12 cellular contexts compared by ENCODE assay signal in the genomic region with DNA sequence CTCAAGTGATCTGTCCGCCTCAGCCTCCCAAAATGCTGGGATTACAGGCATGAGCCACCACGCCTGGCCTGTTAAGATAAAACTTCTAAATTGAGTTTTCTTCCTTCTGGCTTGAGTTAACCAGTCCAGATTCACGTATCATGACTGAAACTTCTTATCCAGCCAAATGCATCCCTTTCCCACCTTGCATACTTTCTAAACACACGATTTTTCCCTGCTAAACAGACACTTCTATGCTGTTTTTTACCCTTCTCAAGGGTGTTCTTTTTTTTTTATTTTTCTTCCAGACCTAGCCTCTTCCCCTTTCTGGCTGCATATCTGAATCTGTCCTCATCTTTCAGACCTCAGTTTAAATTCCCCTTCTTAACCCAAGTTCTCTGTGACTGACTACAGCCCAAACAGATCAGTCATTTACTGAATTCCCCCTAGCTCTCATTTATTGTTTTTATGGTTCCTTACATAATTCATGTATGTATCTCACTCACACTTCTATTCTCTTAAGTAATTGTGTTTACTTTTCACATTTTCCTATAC. TPM values are rescaled to one million over a fixed set of nuclear protein-coding genes. Genes with fewer than 3 reads are reported as not detected.
DNase-seq lines count a peak whose midpoint lies in the region; ATAC-seq and TF ChIP-seq lines count a peak whose summit lies in the region.
"Had no signal": no experiment of that assay in that cellular context is flagged by ENCODE, and none has a peak within 500 bp of the region (broad histone marks: within the 10 kb centered on the region; RNA-seq: fewer than 3 reads in every experiment).

No MANE protein-coding gene starts in this region.

- POLR2A ChIA-PET in activated CD8-positive, alpha-beta T cell treated with anti-CD3 and anti-CD28 coated beads for 36 hours (lab: Charles Lee), result interaction anchor here (10.7 kb wide), 1 partner anchor 11 kb away, joined by 114 read pairs; the partner anchor contains the start of gene EVI2A
- POLR2A ChIA-PET in naive thymus-derived CD8-positive, alpha-beta T cell (lab: Charles Lee), result interaction anchor here (0.7 to 1.2 kb wide), 3 partner anchors 13 to 23 kb away, joined by 3 to 6 read pairs (median 3); partner anchors contain the start of gene EVI2A

- peaks cover 51% of the 10 kb centered on the region for H3K36me3 Mint-ChIP-seq in activated CD8-positive, alpha-beta T cell treated with anti-CD3 and anti-CD28 coated beads for 36 hours (ENCODE audit: low read depth)
- H3K36me3 Mint-ChIP-seq in naive thymus-derived CD8-positive, alpha-beta T cell, result peaks cover 21 to 35% (median 28%) of the 10 kb centered on the region in 3 donors

- CTCF ChIA-PET in activated CD8-positive, alpha-beta T cell treated with anti-CD3 and anti-CD28 coated beads for 36 hours (lab: Charles Lee), result no interaction called here

- peak; percentile 79 for DNase-seq in KBM-7
- no peak for DNase-seq in activated CD8-positive, alpha-beta T cell treated with anti-CD3 and anti-CD28 coated beads for 36 hours
- DNase-seq in naive thymus-derived CD8-positive, alpha-beta T cell, result no peak
- no peak for DNase-seq in DMS 273 treated with DMSO at 0.1 percent for 48 hours (lab: John Stamatoyannopoulos, UW)
- DNase-seq: EL, NCI-H1436, nucleus accumbens, SHP77 treated with DMSO at 0.1 percent for 48 hours had no signal

- in situ Hi-C loops in KBM-7 (cut with MboI; ENCODE audit: low pct_unique_long_range_greater_than_20kb, low sequenced_read_pairs), result loop anchor here (25.0 kb wide), 1 partner anchor 96 kb away; no protein-coding TSS in a partner anchor

- peaks cover 58% of the 10 kb centered on the region for H3K4me1 Mint-ChIP-seq in activated CD8-positive, alpha-beta T cell treated with anti-CD3 and anti-CD28 coated beads for 36 hours (ENCODE audit: low read depth)
- H3K4me1 Mint-ChIP-seq in naive thymus-derived CD8-positive, alpha-beta T cell, result peaks cover 21 to 73% (median 62%) of the 10 kb centered on the region in 4 donors

- H3K4me3 Mint-ChIP-seq in activated CD8-positive, alpha-beta T cell treated with anti-CD3 and anti-CD28 coated beads for 36 hours, result peak overlapping the region; percentile 90
- peak overlapping the region; percentile 79 to 98 (median 94) for H3K4me3 Mint-ChIP-seq in naive thymus-derived CD8-positive, alpha-beta T cell

- peak overlapping the region; percentile 98 for H3K27ac Mint-ChIP-seq in activated CD8-positive, alpha-beta T cell treated with anti-CD3 and anti-CD28 coated beads for 36 hours
- H3K27ac Mint-ChIP-seq in naive thymus-derived CD8-positive, alpha-beta T cell, result peak overlapping the region; percentile 94 to 99 (median 98)

- intact Hi-C loops in activated CD8-positive, alpha-beta T cell treated with anti-CD3 and anti-CD28 coated beads for 36 hours (cut with micrococcal nuclease), result no loop called here

- TF ChIP-seq CTCF in activated CD8-positive, alpha-beta T cell treated with anti-CD3 and anti-CD28 coated beads for 36 hours (IDR thresholded peaks at IDR 0.05), result no peak

- ATAC-seq in activated CD8-positive, alpha-beta T cell treated with anti-CD3 and anti-CD28 coated beads for 36 hours, result peak; percentile 38
- peak; percentile 11 to 31 for ATAC-seq in naive thymus-derived CD8-positive, alpha-beta T cell
- ATAC-seq in GM19397 (IDR thresholded peaks at IDR 0.05; ENCODE audit: unreplicated experiment) (no peak), HG03432 (IDR thresholded peaks at IDR 0.05; ENCODE audit: unreplicated experiment) (no peak), HG03025 (IDR thresholded peaks at IDR 0.05; ENCODE audit: low FRiP score, unreplicated experiment) (no peak)

- H3K27me3 Mint-ChIP-seq in activated CD8-positive, alpha-beta T cell treated with anti-CD3 and anti-CD28 coated beads for 36 hours, result no peaks in the 10 kb centered on the region
- no peaks in the 10 kb centered on the region for H3K27me3 Mint-ChIP-seq in naive thymus-derived CD8-positive, alpha-beta T cell

- H3K9me3 Mint-ChIP-seq in activated CD8-positive, alpha-beta T cell treated with anti-CD3 and anti-CD28 coated beads for 36 hours, result peaks cover 6% of the 10 kb centered on the region
- peaks cover 0 to 17% (median 4%) of the 10 kb centered on the region in 9 donors for H3K9me3 Mint-ChIP-seq in naive thymus-derived CD8-positive, alpha-beta T cell

- peak overlapping the region; percentile 58; the same call in 1 of the 2 replicates for H3K4me3 ChIP-seq in GM08714 (ENCODE audit: low read length)

RNA-seq across cellular contexts. Expression of gene EVI2B, which starts 5.4 kb away (rescaled TPM):
- total RNA-seq in activated CD8-positive, alpha-beta T cell treated with anti-CD3 and anti-CD28 coated beads for 36 hours, result 10 to 100 TPM; 15.0 to 16.4 TPM
- total RNA-seq in naive thymus-derived CD8-positive, alpha-beta T cell, result 100 to 1,000 TPM; 146 to 159 TPM
- 10 to 100 TPM; 69.5 to 82.1 (median 79.7) TPM for polyA plus RNA-seq in naive thymus-derived CD8-positive, alpha-beta T cell

RNA-seq across cellular contexts. Expression of gene OMG, which starts 11.4 kb away (rescaled TPM):
- under 1 TPM; 0.11 to 0.18 TPM for total RNA-seq in activated CD8-positive, alpha-beta T cell treated with anti-CD3 and anti-CD28 coated beads for 36 hours
- 1 to 10 TPM in 1 of 2 experiments, under 1 TPM in 1; 0.70 to 1.3 TPM for total RNA-seq in naive thymus-derived CD8-positive, alpha-beta T cell
- polyA plus RNA-seq in naive thymus-derived CD8-positive, alpha-beta T cell, result not detected

RNA-seq across cellular contexts. Expression of gene EVI2A, which starts 13.0 kb away (rescaled TPM):
- 10 to 100 TPM; 31.7 to 37.0 TPM for total RNA-seq in activated CD8-positive, alpha-beta T cell treated with anti-CD3 and anti-CD28 coated beads for 36 hours
- total RNA-seq in naive thymus-derived CD8-positive, alpha-beta T cell, result 100 to 1,000 TPM; 113 to 119 TPM
- polyA plus RNA-seq in naive thymus-derived CD8-positive, alpha-beta T cell, result 10 to 100 TPM; 44.3 to 57.0 (median 53.3) TPM

Comparison
In these comparisons a context has a peak if more than half of its experiments do, and no peak if none do; other contexts are left out.
1. ATAC-seq: peak in activated CD8-positive, alpha-beta T cell treated with anti-CD3 and anti-CD28 coated beads for 36 hours (single experiment) and naive thymus-derived CD8-positive, alpha-beta T cell (2 of 2); none in GM19397 (single experiment), HG03432 (single experiment) and HG03025 (single experiment).
2. RNA of gene EVI2B, which starts 5.4 kb away (total RNA-seq): 146 to 159 TPM in naive thymus-derived CD8-positive, alpha-beta T cell; 15.0 to 16.4 TPM in activated CD8-positive, alpha-beta T cell treated with anti-CD3 and anti-CD28 coated beads for 36 hours; every median in the first group is over 4 times any median in the second.